ENCODE assay signal across 18 cellular contexts in the genomic region with DNA sequence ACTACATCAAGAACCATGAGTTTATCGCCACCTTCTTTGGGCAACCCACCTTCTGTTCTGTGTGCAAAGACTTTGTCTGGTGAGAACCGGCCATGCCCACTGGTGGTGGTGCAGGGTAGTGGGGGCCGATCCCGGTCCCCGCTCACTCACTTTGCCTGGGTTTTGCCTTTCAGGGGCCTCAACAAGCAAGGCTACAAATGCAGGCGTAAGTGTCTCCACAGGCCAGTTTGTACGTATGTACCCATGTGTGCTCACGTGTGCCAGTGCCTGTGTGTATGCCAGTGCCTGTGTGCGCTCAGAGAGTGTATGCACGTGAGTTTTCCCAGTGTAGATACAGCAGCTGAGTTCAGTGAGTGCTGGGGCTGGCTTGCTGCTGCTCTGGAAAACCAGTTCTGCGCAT.
"Had no signal": no experiment of that assay in that cellular context is flagged by ENCODE, and none has a peak within 500 bp of the region (broad histone marks: within the 10 kb centered on the region; RNA-seq: fewer than 3 reads in every experiment).

No MANE protein-coding gene starts in this region.

- H3K36me3 Mint-ChIP-seq: activated naive CD4-positive, alpha-beta T cell treated with anti-CD3 and anti-CD28 coated beads, Interleukin-2, amount 50 U/mL, for 72 hours; natural killer cell treated with Interleukin-12 subunit alpha and Interleukin-12 subunit beta and Interleukin-15 and Interleukin-18, amount 100 ng/mL, for 72 hours had no signal

- ATAC-seq: activated naive CD4-positive, alpha-beta T cell treated with anti-CD3 and anti-CD28 coated beads, Interleukin-2, amount 50 U/mL, for 72 hours; activated T-cell treated with anti-CD3 and anti-CD28 coated beads, Interleukin-2, amount 50 U/mL, for 4 hours; foreskin keratinocyte had no signal

- DNase-seq: activated CD4-positive, alpha-beta memory T cell treated with anti-CD3 and anti-CD28 coated beads, Interleukin-2, amount 10 ng/mL, durations not matched to agents 7 days and 5 days; activated CD4-positive, alpha-beta T cell treated with anti-CD3 and anti-CD28 coated beads for 4 hours; activated effector memory CD4-positive, alpha-beta T cell treated with anti-CD3 and anti-CD28 coated beads, Interleukin-2, amount 50 U/mL, for 16 hours; activated T-cell treated with anti-CD3 and anti-CD28 coated beads, Interleukin-2, amount 50 U/mL, for 4 hours; central memory CD4-positive, alpha-beta T cell; colonic mucosa; effector memory CD4-positive, alpha-beta T cell; foreskin keratinocyte; kidney glomerular epithelial cell; left ventricle myocardium superior; mesendoderm; occipital lobe; stomach; T-helper 2 cell; testis had no signal

- H3K4me3 ChIP-seq: colonic mucosa, prostate gland, stomach, testis had no signal

- H3K4me1 ChIP-seq: colonic mucosa, foreskin keratinocyte, prostate gland, testis had no signal

- H3K27ac ChIP-seq: colonic mucosa, foreskin keratinocyte, prostate gland, stomach, testis had no signal

- H3K27ac Mint-ChIP-seq: activated CD4-positive, alpha-beta memory T cell treated with anti-CD3 and anti-CD28 coated beads, Interleukin-2, amount 10 ng/mL, durations not matched to agents 7 days and 5 days; activated naive CD4-positive, alpha-beta T cell treated with anti-CD3 and anti-CD28 coated beads, Interleukin-2, amount 50 U/mL, for 72 hours; natural killer cell treated with Interleukin-12 subunit alpha and Interleukin-12 subunit beta and Interleukin-15 and Interleukin-18, amount 100 ng/mL, for 72 hours had no signal

- H3K9me3 Mint-ChIP-seq: activated CD4-positive, alpha-beta memory T cell treated with anti-CD3 and anti-CD28 coated beads, Interleukin-2, amount 10 ng/mL, durations not matched to agents 7 days and 5 days; activated naive CD4-positive, alpha-beta T cell treated with anti-CD3 and anti-CD28 coated beads, Interleukin-2, amount 50 U/mL, for 72 hours; activated T-cell treated with anti-CD3 and anti-CD28 coated beads, Interleukin-2, amount 50 U/mL, for 4 hours; natural killer cell treated with Interleukin-12 subunit alpha and Interleukin-12 subunit beta and Interleukin-15 and Interleukin-18, amount 100 ng/mL, for 72 hours had no signal

- H3K27me3 ChIP-seq: colonic mucosa, foreskin keratinocyte, stomach, testis had no signal

- H3K27me3 Mint-ChIP-seq: activated CD4-positive, alpha-beta memory T cell treated with anti-CD3 and anti-CD28 coated beads, Interleukin-2, amount 10 ng/mL, durations not matched to agents 7 days and 5 days; natural killer cell treated with Interleukin-12 subunit alpha and Interleukin-12 subunit beta and Interleukin-15 and Interleukin-18, amount 100 ng/mL, for 72 hours had no signal

- H3K4me3 Mint-ChIP-seq: activated CD4-positive, alpha-beta memory T cell treated with anti-CD3 and anti-CD28 coated beads, Interleukin-2, amount 10 ng/mL, durations not matched to agents 7 days and 5 days; activated T-cell treated with anti-CD3 and anti-CD28 coated beads, Interleukin-2, amount 50 U/mL, for 4 hours; natural killer cell treated with Interleukin-12 subunit alpha and Interleukin-12 subunit beta and Interleukin-15 and Interleukin-18, amount 100 ng/mL, for 72 hours had no signal

- H3K9me3 ChIP-seq: colonic mucosa, prostate gland, stomach, testis had no signal
